1 cellular context compared by ENCODE assay signal in genomic region chr19:679418-680286, GRCh38.
TF ChIP-seq lines count a peak whose summit lies in the region.

No MANE protein-coding gene starts in this region.

TF ChIP-seq in endothelial cell of umbilical vein, 7 proteins besides CTCF, POLR2A, EP300 and RAD21:
- TF ChIP-seq GATA2 (IDR thresholded peaks at IDR 0.05; ENCODE audit: insufficient read depth, insufficient read length, low read depth, low read length) (no peak), JUN (IDR thresholded peaks at IDR 0.05; ENCODE audit: borderline replicate concordance, insufficient read depth, insufficient read length, low read depth) (no peak), MAX (IDR thresholded peaks at IDR 0.05; ENCODE audit: insufficient read depth, insufficient read length) (no peak), EZH2 (IDR thresholded peaks at IDR 0.05; ENCODE audit: borderline replicate concordance, low read depth, low read length, severe bottlenecking) (no peak), MYC (IDR thresholded peaks at IDR 0.05; ENCODE audit: low read depth, low read length) (no peak), FOS (IDR thresholded peaks at IDR 0.05; ENCODE audit: borderline replicate concordance, insufficient read depth, low read length) (no peak), POLR2AphosphoS5 (IDR thresholded peaks at IDR 0.05; ENCODE audit: insufficient read depth, low read depth, low read length) (no peak)
